In genomic region chr11:119320593-119321524, GRCh38 we compare ENCODE assay signal across 9 cellular contexts. TPM values are rescaled to one million over a fixed set of nuclear protein-coding genes. Genes with fewer than 3 reads are reported as not detected.
DNase-seq lines count a peak whose midpoint lies in the region; ATAC-seq and TF ChIP-seq lines count a peak whose summit lies in the region.
"Had no signal": no experiment of that assay in that cellular context is flagged by ENCODE, and none has a peak within 500 bp of the region (broad histone marks: within the 10 kb centered on the region; RNA-seq: fewer than 3 reads in every experiment).

No MANE protein-coding gene starts in this region.

- H3K4me1 ChIP-seq in foreskin keratinocyte (no peaks in the 10 kb centered on the region), neural progenitor cell (peaks cover 52% of the 10 kb centered on the region)

- DNase-seq in D341Med (ENCODE audit: low spot score) (peak; percentile 46), foreskin keratinocyte (peak in 1 of 2 donors; percentile 52), neural progenitor cell (ENCODE audit: low spot score) (peak; percentile 71), DMS153 (lab: John Stamatoyannopoulos, UW) (no peak), HK-2 (ENCODE audit: unreplicated experiment) (no peak)
- DNase-seq in activated T-helper 9 cell treated with anti-CD3 and anti-CD28 coated beads, Interleukin-2, amount 50 U/mL, for 16 hours (ENCODE audit: low read depth), result peak; percentile 30

- peaks cover 14% of the 10 kb centered on the region for H3K27me3 Mint-ChIP-seq in neural progenitor cell (ENCODE audit: insufficient read depth, low read depth)

- no peaks in the 10 kb centered on the region for H3K36me3 Mint-ChIP-seq in neural progenitor cell

- peaks cover 3% of the 10 kb centered on the region for H4K20me1 ChIP-seq in neural progenitor cell (ENCODE audit: low read depth)

- ATAC-seq in GM21381 (IDR thresholded peaks at IDR 0.05; ENCODE audit: unreplicated experiment) (peak; percentile 44), foreskin keratinocyte (peak; percentile 29)

- no peaks in the 10 kb centered on the region for H3K79me2 ChIP-seq in neural progenitor cell (ENCODE audit: low read depth)

- H2AFZ ChIP-seq in neural progenitor cell (replicated peaks), result peak overlapping the region; percentile 19

- TF ChIP-seq CTCF in foreskin keratinocyte (conservative IDR thresholded peaks at IDR 0.05) (no peak), neural progenitor cell (IDR thresholded peaks at IDR 0.05) (no peak)

- H3F3A ChIP-seq in neural progenitor cell (ENCODE audit: low read depth), result peaks cover 53% of the 10 kb centered on the region

- H3K27me3 ChIP-seq in foreskin keratinocyte (no peaks in the 10 kb centered on the region), neural progenitor cell (peaks cover 19% of the 10 kb centered on the region)

- peaks cover 47% of the 10 kb centered on the region for H3K4me1 Mint-ChIP-seq in neural progenitor cell

- no peaks in the 10 kb centered on the region for H3K9me3 Mint-ChIP-seq in neural progenitor cell

- H3K36me3 ChIP-seq in KOPT-K1 (ENCODE audit: insufficient read depth, low read length) (no peaks in the 10 kb centered on the region), neural progenitor cell (no peaks in the 10 kb centered on the region)

- no peaks in the 10 kb centered on the region for H3K9me3 ChIP-seq in KOPT-K1 (ENCODE audit: insufficient read depth, low read length, poor library complexity, severe bottlenecking)
- no peaks in the 10 kb centered on the region for H3K9me3 ChIP-seq in neural progenitor cell (ENCODE audit: low read depth)

- H3K9ac ChIP-seq in neural progenitor cell, result no peak overlapping the region

- peak overlapping the region; percentile 88 for H3K27ac Mint-ChIP-seq in neural progenitor cell

- peak overlapping the region; percentile 89 for H3K4me2 ChIP-seq in neural progenitor cell

- peak overlapping the region; percentile 45 for H3K27ac ChIP-seq in KOPT-K1 (ENCODE audit: low read depth, low read length, poor library complexity, severe bottlenecking)
- no peak overlapping the region for H3K27ac ChIP-seq in foreskin keratinocyte
- no peak overlapping the region for H3K27ac ChIP-seq in neural progenitor cell
- H3K27ac ChIP-seq: SK-N-MC had no signal

- peak overlapping the region; percentile 48 for H3K4me3 ChIP-seq in neural progenitor cell
- H3K4me3 ChIP-seq: SK-N-MC had no signal

- H3K4me3 Mint-ChIP-seq in neural progenitor cell, result peak overlapping the region; percentile 69

RNA-seq across cellular contexts. Expression of gene MCAM, which starts 3.9 kb away (rescaled TPM):
- 25.5 and 34.0 TPM in 2 replicates for total RNA-seq in foreskin keratinocyte
- polyA plus RNA-seq in foreskin keratinocyte, result 12.5 and 20.2 TPM in 2 replicates
- 23.3 and 28.2 TPM in 2 replicates for total RNA-seq in neural progenitor cell (ENCODE audit: low replicate concordance)

RNA-seq across cellular contexts. Expression of gene RNF26, which starts 13.5 kb away (rescaled TPM):
- total RNA-seq in foreskin keratinocyte (30.1 and 35.2 TPM in 2 replicates), neural progenitor cell (ENCODE audit: low replicate concordance) (17.1 and 48.2 TPM in 2 replicates)
- polyA plus RNA-seq in foreskin keratinocyte, result 41.0 and 49.9 TPM in 2 replicates

RNA-seq across cellular contexts. Expression of gene C1QTNF5, which starts 19.8 kb away (rescaled TPM):
- total RNA-seq in foreskin keratinocyte (not detected in 2 replicates), neural progenitor cell (ENCODE audit: low replicate concordance) (0.90 and 3.4 TPM in 2 replicates)
- polyA plus RNA-seq in foreskin keratinocyte, result 0.03 and 0.07 TPM in 2 replicates

RNA-seq across cellular contexts. Expression of gene MFRP, which starts 25.6 kb away (rescaled TPM):
- total RNA-seq in foreskin keratinocyte, result not detected in 2 replicates
- not detected in 2 replicates for polyA plus RNA-seq in foreskin keratinocyte
- not detected in 2 replicates for total RNA-seq in neural progenitor cell (ENCODE audit: low replicate concordance)

Comparison
In these comparisons a context has a peak if more than half of its experiments do, and no peak if none do; other contexts are left out.
1. DNase-seq: peak in D341Med (single experiment), activated T-helper 9 cell treated with anti-CD3 and anti-CD28 coated beads, Interleukin-2, amount 50 U/mL, for 16 hours (single experiment) and neural progenitor cell (single experiment); none in DMS153 (single experiment) and HK-2 (single experiment).